In genomic region chr1:43611950-43612349, GRCh38 we compare ENCODE assay signal across 20 cellular contexts.
"Had no signal": no experiment of that assay in that cellular context is flagged by ENCODE, and none has a peak within 500 bp of the region (broad histone marks: within the 10 kb centered on the region; RNA-seq: fewer than 3 reads in every experiment).

No MANE protein-coding gene starts in this region.

- H3K36me3 ChIP-seq: breast epithelium, gastrocnemius medialis, left ventricle myocardium inferior, ovary, uterus had no signal

- H3K27me3 ChIP-seq: adrenal gland, breast epithelium, esophagus squamous epithelium, gastrocnemius medialis, ovary, right atrium auricular region, tibial nerve, uterus had no signal

- ATAC-seq: activated T-cell treated with anti-CD3 and anti-CD28 coated beads, Interleukin-2, amount 50 U/mL, for 4 hours; gastrocnemius medialis; naive thymus-derived CD4-positive, alpha-beta T cell; stimulated activated naive CD8-positive, alpha-beta T cell treated with anti-CD3 and anti-CD28 coated beads, Interleukin-15, amount 100 ng/mL, for 72 hours had no signal

- H3K27ac ChIP-seq: adrenal gland, breast epithelium, esophagus squamous epithelium, gastrocnemius medialis, left ventricle myocardium inferior, ovary, psoas muscle, right atrium auricular region, tibial nerve, uterus had no signal

- DNase-seq: activated CD8-positive, alpha-beta memory T cell treated with anti-CD3 and anti-CD28 coated beads, Interleukin-2, amount 50 U/mL, for 48 hours; activated naive CD4-positive, alpha-beta T cell; activated T-cell treated with anti-CD3 and anti-CD28 coated beads, Interleukin-2, amount 50 U/mL, for 4 hours; effector memory CD4-positive, alpha-beta T cell; esophagus squamous epithelium; gastrocnemius medialis; hypothalamus; left ventricle myocardium inferior; naive thymus-derived CD4-positive, alpha-beta T cell; ovary; psoas muscle; stimulated activated CD4-positive, alpha-beta T cell treated with anti-CD3 and anti-CD28 coated beads, Interleukin-12 subunit alpha, Interleukin-12 subunit beta, amount 100 ng/mL, for 4 hours; stimulated activated CD4-positive, alpha-beta T cell treated with anti-CD3 and anti-CD28 coated beads, Interleukin-4, amount 100 ng/mL, for 4 hours; stimulated activated naive CD8-positive, alpha-beta T cell treated with anti-CD3 and anti-CD28 coated beads, Interleukin-15, amount 100 ng/mL, for 72 hours; uterus had no signal

- H3K9me3 ChIP-seq: adrenal gland, breast epithelium, esophagus squamous epithelium, gastrocnemius medialis, left ventricle myocardium inferior, ovary, psoas muscle, right atrium auricular region, tibial nerve, uterus had no signal

- H3K4me3 ChIP-seq: adrenal gland, breast epithelium, esophagus squamous epithelium, gastrocnemius medialis, left ventricle myocardium inferior, ovary, psoas muscle, right atrium auricular region, tibial nerve, uterus had no signal

- H3K4me1 ChIP-seq: breast epithelium, esophagus squamous epithelium, gastrocnemius medialis, left ventricle myocardium inferior, psoas muscle, right atrium auricular region, tibial nerve, uterus had no signal

- FAIRE-seq: colon had no signal
